Comparison of ENCODE assay signal across 8 cellular contexts in the genomic region with DNA sequence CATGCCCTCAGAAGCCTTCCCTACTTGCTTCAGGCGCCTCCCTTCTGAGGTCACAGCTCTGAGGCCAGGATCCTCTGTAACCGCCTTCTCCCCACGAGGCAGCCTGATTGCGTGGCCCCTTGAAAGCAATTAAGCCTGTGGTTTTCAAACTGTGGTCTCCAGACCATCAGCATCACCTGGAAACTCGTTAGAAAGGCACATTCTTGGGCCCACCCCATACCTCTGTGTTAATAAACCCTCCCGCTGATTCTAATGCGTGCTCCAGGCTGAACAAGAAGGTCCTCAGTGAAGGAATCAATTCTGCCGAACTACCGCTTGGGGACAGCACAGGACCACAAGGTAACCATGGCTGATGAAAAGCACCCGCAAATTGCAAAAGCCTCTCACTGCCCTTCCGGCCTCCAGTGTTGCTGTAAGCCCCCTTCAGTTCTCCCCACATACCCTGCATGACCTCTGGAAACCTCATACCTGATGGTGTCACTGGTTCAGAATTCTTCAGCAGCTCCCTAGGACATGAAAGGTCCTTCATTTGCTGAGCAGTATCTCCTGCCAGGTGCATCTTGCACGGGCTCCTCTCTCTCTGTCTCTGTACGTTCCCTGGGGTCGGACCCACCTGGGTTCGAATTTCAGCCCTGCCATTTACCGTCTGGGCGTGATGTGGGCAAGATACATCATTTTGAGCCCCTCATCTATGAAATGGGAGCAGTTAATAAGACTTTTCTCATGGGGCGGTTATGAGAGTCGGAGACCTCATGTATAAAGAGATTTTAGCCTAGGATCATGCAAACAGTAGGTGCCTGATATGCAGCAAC. TPM values are rescaled to one million over a fixed set of nuclear protein-coding genes. Genes with fewer than 3 reads are reported as not detected.
DNase-seq lines count a peak whose midpoint lies in the region; ATAC-seq and TF ChIP-seq lines count a peak whose summit lies in the region.

No MANE protein-coding gene starts in this region.

- TF ChIP-seq CTCF in BJ (IDR thresholded peaks at IDR 0.05; ENCODE audit: insufficient read depth, low read depth, low read length) (peak; percentile 98), uterus (IDR thresholded peaks at IDR 0.05) (peak; percentile 91 to 97 (median 97))

- CTCF ChIA-PET in BJ (lab: Yijun Ruan, JAX): interaction anchor here (0.6 to 1.9 kb wide), 20 partner anchors 9 to 484 kb away, joined by 3 to 7 read pairs (median 3); no protein-coding TSS in a partner anchor
- CTCF ChIA-PET in activated naive CD4-positive, alpha-beta T cell treated with anti-CD3 and anti-CD28 coated beads, Interleukin-2, amount 10 ng/mL, durations not matched to agents 7 days and 5 days (lab: Charles Lee): interaction anchor here (0.8 to 2.4 kb wide), 18 partner anchors 10 to 497 kb away, joined by 3 to 6 read pairs (median 4); no protein-coding TSS in a partner anchor

- H3K36me3 ChIP-seq in BJ (ENCODE audit: control insufficient read depth, insufficient read depth, low read length) (no peaks in the 10 kb centered on the region), uterus (no peaks in the 10 kb centered on the region)

- no peaks in the 10 kb centered on the region for H3K4me1 ChIP-seq in uterus

- POLR2A ChIA-PET in BJ (lab: Charles Lee): no interaction called here

- intact Hi-C loops in head of caudate nucleus (cut with DNase I): no loop called here
- intact Hi-C loops in uterus (cut with DNase I; ENCODE audit: low total_unique reads): no loop called here

- H3K4me1 Mint-ChIP-seq in activated naive CD4-positive, alpha-beta T cell treated with anti-CD3 and anti-CD28 coated beads, Interleukin-2, amount 10 ng/mL, durations not matched to agents 7 days and 5 days: peaks cover 15% of the 10 kb centered on the region

- no peak overlapping the region for H3K27ac ChIP-seq in uterus

- H3K4me3 Mint-ChIP-seq in activated naive CD4-positive, alpha-beta T cell treated with anti-CD3 and anti-CD28 coated beads, Interleukin-2, amount 10 ng/mL, durations not matched to agents 7 days and 5 days: no peak overlapping the region

- TF ChIP-seq POLR2A in uterus (IDR thresholded peaks at IDR 0.05): no peak

- no peaks in the 10 kb centered on the region for H3K36me3 Mint-ChIP-seq in activated naive CD4-positive, alpha-beta T cell treated with anti-CD3 and anti-CD28 coated beads, Interleukin-2, amount 10 ng/mL, durations not matched to agents 7 days and 5 days

- peaks cover 46% of the 10 kb centered on the region for H3K27me3 Mint-ChIP-seq in activated naive CD4-positive, alpha-beta T cell treated with anti-CD3 and anti-CD28 coated beads, Interleukin-2, amount 10 ng/mL, durations not matched to agents 7 days and 5 days

- H3K4me3 ChIP-seq in BJ (ENCODE audit: low read depth, low read length) (no peak overlapping the region), uterus (no peak overlapping the region)

- H3K27me3 ChIP-seq in BJ (ENCODE audit: control insufficient read depth, insufficient read depth, low read length) (no peaks in the 10 kb centered on the region), uterus (no peaks in the 10 kb centered on the region)

- no peaks in the 10 kb centered on the region for H3K9me3 Mint-ChIP-seq in activated naive CD4-positive, alpha-beta T cell treated with anti-CD3 and anti-CD28 coated beads, Interleukin-2, amount 10 ng/mL, durations not matched to agents 7 days and 5 days

- DNase-seq in BJ (ENCODE audit: low read depth) (no peak), NAMALWA (ENCODE audit: low spot score) (peak; percentile 84), SK-N-DZ (ENCODE audit: low spot score) (peak; percentile 76), head of caudate nucleus (peak; percentile 57 to 91 (median 78)), pons (ENCODE audit: low spot score) (peak; percentile 92), uterus (peak; percentile 60 to 65)
- peak; percentile 81 for DNase-seq in activated naive CD4-positive, alpha-beta T cell treated with anti-CD3 and anti-CD28 coated beads, Interleukin-2, amount 10 ng/mL, durations not matched to agents 7 days and 5 days

- no peaks in the 10 kb centered on the region for H3K9me3 ChIP-seq in uterus

- ATAC-seq in GM19438 (IDR thresholded peaks at IDR 0.05; ENCODE audit: low read depth, unreplicated experiment): peak; percentile 46

- no peak overlapping the region for H3K27ac Mint-ChIP-seq in activated naive CD4-positive, alpha-beta T cell treated with anti-CD3 and anti-CD28 coated beads, Interleukin-2, amount 10 ng/mL, durations not matched to agents 7 days and 5 days

RNA-seq across cellular contexts. Expression of a gene that starts 39.9 kb away (rescaled TPM):
- 2.5 and 7.0 TPM in 2 replicates for polyA plus RNA-seq in BJ (2011; rRNA removed)
- 2.2 and 3.5 TPM in 2 replicates for polyA minus RNA-seq in BJ (2011; rRNA and poly(A)+ RNA removed)
- polyA plus RNA-seq in SK-N-DZ (2014; cell fraction: cytosol; rRNA removed): 8.0 and 8.1 TPM in 2 replicates
- 4.4 and 4.6 TPM in 2 replicates for polyA plus RNA-seq in SK-N-DZ (2014; cell fraction: nucleus; rRNA removed)
- 10 to 100 TPM in 3 of 4 donors, 1 to 10 TPM in 1; 1.0 to 16.2 (median 12.8) TPM for total RNA-seq in uterus
